In the genomic region with DNA sequence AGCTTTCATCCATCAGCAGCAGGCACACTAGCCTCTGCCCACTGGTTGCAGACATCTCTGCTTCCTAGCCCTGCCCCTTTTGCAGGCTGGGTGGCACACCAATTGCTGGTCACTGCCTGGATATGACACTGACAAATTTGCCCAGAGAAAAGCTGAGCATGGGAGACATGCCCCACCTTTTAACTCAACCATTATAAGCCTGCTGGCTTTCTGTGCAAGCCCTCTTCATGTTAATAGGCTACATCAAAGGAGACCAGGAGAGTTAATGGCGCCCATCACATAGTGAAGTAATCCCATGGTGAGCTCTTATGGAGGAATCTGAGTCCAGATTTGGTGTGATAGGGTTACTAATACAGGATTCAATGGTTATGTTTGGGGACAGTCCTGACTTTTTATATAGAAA, we compare ENCODE assay signal across 12 cellular contexts.
DNase-seq lines count a peak whose midpoint lies in the region; ATAC-seq, FAIRE-seq and TF ChIP-seq lines count a peak whose summit lies in the region.
"Had no signal": no experiment of that assay in that cellular context is flagged by ENCODE, and none has a peak within 500 bp of the region (broad histone marks: within the 10 kb centered on the region; RNA-seq: fewer than 3 reads in every experiment).

No MANE protein-coding gene starts in this region.

- DNase-seq in SK-N-MC (ENCODE audit: low read depth, low spot score): no peak
- DNase-seq in right cardiac atrium: peak in 1 of 3 donors; percentile 36
- DNase-seq in stimulated activated effector memory CD8-positive, alpha-beta T cell treated with anti-CD3 and anti-CD28 coated beads, Interleukin-12 subunit alpha, Interleukin-12 subunit beta, amount 100 ng/mL, for 72 hours (ENCODE audit: low spot score in 2 of 2): no peak
- DNase-seq in COLO829 (ENCODE audit: low spot score): no peak
- no peak for DNase-seq in CD4-positive, alpha-beta memory T cell
- DNase-seq in GM12891 (ENCODE audit: insufficient read length, low spot score): no peak
- DNase-seq: activated CD4-positive, CD25-positive, alpha-beta regulatory T cell treated with anti-CD3 and anti-CD28 coated beads, Interleukin-2, amount 50 U/mL, for 72 hours had no signal

- H3K4me1 Mint-ChIP-seq in stimulated activated effector memory CD8-positive, alpha-beta T cell treated with anti-CD3 and anti-CD28 coated beads, Interleukin-12 subunit alpha, Interleukin-12 subunit beta, amount 100 ng/mL, for 72 hours: no peaks in the 10 kb centered on the region
- H3K4me1 Mint-ChIP-seq in CD4-positive, alpha-beta memory T cell: no peaks in the 10 kb centered on the region

- CTCF ChIA-PET in HEK293 (lab: Yijun Ruan, JAX): no interaction called here
- CTCF ChIA-PET in CD4-positive, alpha-beta memory T cell (lab: Charles Lee; ENCODE audit: partially characterized antibody): no interaction called here

- H3K9me3 ChIP-seq in HEK293 (ENCODE audit: control insufficient read depth, insufficient read depth, low read depth, low read length): no peaks in the 10 kb centered on the region
- no peaks in the 10 kb centered on the region for H3K9me3 ChIP-seq in SK-N-MC (ENCODE audit: low read depth, low read length)
- no peaks in the 10 kb centered on the region for H3K9me3 ChIP-seq in right cardiac atrium (ENCODE audit: control insufficient read depth, low read length)
- no peaks in the 10 kb centered on the region for H3K9me3 ChIP-seq in CD4-positive, alpha-beta memory T cell (ENCODE audit: control insufficient read depth in 1 of 2, low read length in 2 of 2)
- H3K9me3 ChIP-seq: Peyer's patch had no signal

- 86% methylated on average over 1 of the region's 1 CpG for WGBS in right cardiac atrium

- ATAC-seq in right cardiac atrium (peak; percentile 23 to 39), HG03280 (IDR thresholded peaks at IDR 0.05; ENCODE audit: unreplicated experiment) (no peak)
- ATAC-seq in stimulated activated effector memory CD8-positive, alpha-beta T cell treated with anti-CD3 and anti-CD28 coated beads, Interleukin-12 subunit alpha, Interleukin-12 subunit beta, amount 100 ng/mL, for 72 hours: peak; percentile 21

- H3K27ac Mint-ChIP-seq in stimulated activated effector memory CD8-positive, alpha-beta T cell treated with anti-CD3 and anti-CD28 coated beads, Interleukin-12 subunit alpha, Interleukin-12 subunit beta, amount 100 ng/mL, for 72 hours: no peak overlapping the region
- H3K27ac Mint-ChIP-seq in CD4-positive, alpha-beta memory T cell: no peak overlapping the region

- H3K27ac ChIP-seq in HEK293 (ENCODE audit: extremely low read depth, low read depth, low read length) (peak overlapping the region; percentile 68), SK-N-MC (peak overlapping the region; percentile 90), right cardiac atrium (ENCODE audit: low read length) (peak overlapping the region; percentile 9)
- no peak overlapping the region for H3K27ac ChIP-seq in CD4-positive, alpha-beta memory T cell (ENCODE audit: low read depth, low read length)

- peaks cover 1 to 9% of the 10 kb centered on the region in 2 donors for H3K27me3 Mint-ChIP-seq in CD4-positive, alpha-beta memory T cell

- no peaks in the 10 kb centered on the region; a peak in 1 of 3 replicates for H3K36me3 ChIP-seq in HEK293 (ENCODE audit: control insufficient read depth in 2 of 2, insufficient read depth in 1 of 2, low read length in 2 of 2)
- no peaks in the 10 kb centered on the region for H3K36me3 ChIP-seq in SK-N-MC (ENCODE audit: insufficient read depth, low read length)
- H3K36me3 ChIP-seq in CD4-positive, alpha-beta memory T cell (ENCODE audit: insufficient read depth, low read length): no peaks in the 10 kb centered on the region
- H3K36me3 ChIP-seq: Peyer's patch had no signal

- intact Hi-C loops in right cardiac atrium (cut with DNase I): loop anchor here in 3 of 4 donors (10.0 kb wide), 1 partner anchor 238 kb away; the partner anchor contains the start of gene SRGAP1 (in 3 of the 3)
- intact Hi-C loops in CD4-positive, alpha-beta memory T cell (cut with micrococcal nuclease): no loop called here

- no peak overlapping the region for H3K4me3 ChIP-seq in HEK293 (ENCODE audit: low read depth, low read length)
- peak overlapping the region; percentile 71 for H3K4me3 ChIP-seq in SK-N-MC
- H3K4me3 ChIP-seq in right cardiac atrium (ENCODE audit: low read length): no peak overlapping the region
- no peak overlapping the region for H3K4me3 ChIP-seq in CD4-positive, alpha-beta memory T cell (ENCODE audit: low read length in 2 of 2)
- H3K4me3 ChIP-seq: Peyer's patch had no signal

- no peak for TF ChIP-seq POLR2A in GM12891 (IDR thresholded peaks at IDR 0.05; ENCODE audit: low read depth, low read length)

- H3K4me3 Mint-ChIP-seq in stimulated activated effector memory CD8-positive, alpha-beta T cell treated with anti-CD3 and anti-CD28 coated beads, Interleukin-12 subunit alpha, Interleukin-12 subunit beta, amount 100 ng/mL, for 72 hours: no peak overlapping the region
- no peak overlapping the region for H3K4me3 Mint-ChIP-seq in CD4-positive, alpha-beta memory T cell

- no peaks in the 10 kb centered on the region for H3K27me3 ChIP-seq in right cardiac atrium (ENCODE audit: control insufficient read depth, insufficient read depth)
- no peaks in the 10 kb centered on the region for H3K27me3 ChIP-seq in CD4-positive, alpha-beta memory T cell (ENCODE audit: insufficient read depth, low read length)
- H3K27me3 ChIP-seq: Peyer's patch had no signal

- TF ChIP-seq CTCF in HEK293 (tag by site-specific recombination; IDR thresholded peaks at IDR 0.05): no peak

- H3K4me1 ChIP-seq in HEK293 (ENCODE audit: control insufficient read depth, insufficient read depth, low read length): peaks cover 15% of the 10 kb centered on the region; the same call in 1 of the 2 replicates
- peaks cover 6% of the 10 kb centered on the region for H3K4me1 ChIP-seq in right cardiac atrium (ENCODE audit: control insufficient read depth, insufficient read depth, low read length)
- no peaks in the 10 kb centered on the region for H3K4me1 ChIP-seq in CD4-positive, alpha-beta memory T cell (ENCODE audit: insufficient read depth, low read length)

- H3K36me3 Mint-ChIP-seq in stimulated activated effector memory CD8-positive, alpha-beta T cell treated with anti-CD3 and anti-CD28 coated beads, Interleukin-12 subunit alpha, Interleukin-12 subunit beta, amount 100 ng/mL, for 72 hours: no peaks in the 10 kb centered on the region
- H3K36me3 Mint-ChIP-seq in CD4-positive, alpha-beta memory T cell: no peaks in the 10 kb centered on the region

- POLR2A ChIA-PET in HEK293 (lab: Yijun Ruan, JAX): no interaction called here
- POLR2A ChIA-PET in CD4-positive, alpha-beta memory T cell (lab: Charles Lee; ENCODE audit: partially characterized antibody): no interaction called here

- no peak overlapping the region for H3K9ac ChIP-seq in SK-N-MC (ENCODE audit: insufficient read length)

- H3K9me3 Mint-ChIP-seq in stimulated activated effector memory CD8-positive, alpha-beta T cell treated with anti-CD3 and anti-CD28 coated beads, Interleukin-12 subunit alpha, Interleukin-12 subunit beta, amount 100 ng/mL, for 72 hours: no peaks in the 10 kb centered on the region
- no peaks in the 10 kb centered on the region for H3K9me3 Mint-ChIP-seq in CD4-positive, alpha-beta memory T cell

- no peak for FAIRE-seq in GM12891 (lab: Jason Lieb, UNC)
- FAIRE-seq: endothelial cell of umbilical vein, GM18507 had no signal

TF ChIP-seq in HEK293, 187 proteins besides CTCF, POLR2A, EP300 and RAD21 (continues in another document):
- TF ChIP-seq, protein P1, sequence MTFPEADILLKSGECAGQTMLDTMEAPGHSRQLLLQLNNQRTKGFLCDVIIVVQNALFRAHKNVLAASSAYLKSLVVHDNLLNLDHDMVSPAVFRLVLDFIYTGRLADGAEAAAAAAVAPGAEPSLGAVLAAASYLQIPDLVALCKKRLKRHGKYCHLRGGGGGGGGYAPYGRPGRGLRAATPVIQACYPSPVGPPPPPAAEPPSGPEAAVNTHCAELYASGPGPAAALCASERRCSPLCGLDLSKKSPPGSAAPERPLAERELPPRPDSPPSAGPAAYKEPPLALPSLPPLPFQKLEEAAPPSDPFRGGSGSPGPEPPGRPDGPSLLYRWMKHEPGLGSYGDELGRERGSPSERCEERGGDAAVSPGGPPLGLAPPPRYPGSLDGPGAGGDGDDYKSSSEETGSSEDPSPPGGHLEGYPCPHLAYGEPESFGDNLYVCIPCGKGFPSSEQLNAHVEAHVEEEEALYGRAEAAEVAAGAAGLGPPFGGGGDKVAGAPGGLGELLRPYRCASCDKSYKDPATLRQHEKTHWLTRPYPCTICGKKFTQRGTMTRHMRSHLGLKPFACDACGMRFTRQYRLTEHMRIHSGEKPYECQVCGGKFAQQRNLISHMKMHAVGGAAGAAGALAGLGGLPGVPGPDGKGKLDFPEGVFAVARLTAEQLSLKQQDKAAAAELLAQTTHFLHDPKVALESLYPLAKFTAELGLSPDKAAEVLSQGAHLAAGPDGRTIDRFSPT (tag by site-specific recombination; IDR thresholded peaks at IDR 0.05): no peak; the same call in 1 of the 2 replicates
- TF ChIP-seq GLIS2 (tag by site-specific recombination; IDR thresholded peaks at IDR 0.05) (peak; percentile 26; the same call in 1 of the 2 replicates), ZNF610 (tag by site-specific recombination; IDR thresholded peaks at IDR 0.05; ENCODE audit: borderline replicate concordance) (no peak), OSR2 (tag by site-specific recombination; IDR thresholded peaks at IDR 0.05) (no peak)

TF ChIP-seq in GM12891, 5 proteins besides CTCF, POLR2A, EP300 and RAD21:
- TF ChIP-seq SPI1 (IDR thresholded peaks at IDR 0.05; ENCODE audit: low read depth, low read length) (no peak), PAX5 (IDR thresholded peaks at IDR 0.05; ENCODE audit: insufficient read depth, low read length, severe bottlenecking) (no peak), POLR2AphosphoS5 (IDR thresholded peaks at IDR 0.05; ENCODE audit: low read depth, low read length) (no peak), TAF1 (IDR thresholded peaks at IDR 0.05; ENCODE audit: low read depth, low read length) (no peak), POU2F2 (IDR thresholded peaks at IDR 0.05; ENCODE audit: low read depth, low read length) (no peak)
